Comparison of ENCODE assay signal across 9 cellular contexts in the genomic region with DNA sequence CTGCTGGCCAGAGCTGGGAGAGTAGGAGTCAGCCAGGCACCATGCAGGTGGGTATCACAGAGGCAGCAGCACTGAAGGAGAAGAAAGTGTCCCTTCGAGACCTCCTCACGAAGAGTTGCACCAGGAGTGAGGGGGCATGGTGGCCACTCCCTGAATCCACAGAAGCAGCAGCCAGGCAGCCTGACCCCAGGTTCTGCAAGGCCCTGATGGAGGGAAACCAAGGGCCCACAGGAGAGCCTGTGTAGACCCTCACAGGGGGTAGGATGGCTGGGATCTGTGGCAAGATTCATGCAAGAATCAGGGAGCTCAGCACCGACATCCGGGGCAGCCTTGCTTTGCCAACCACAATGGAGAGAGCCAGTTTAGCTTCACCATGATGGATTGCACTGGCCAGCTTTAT. TPM values are rescaled to one million over a fixed set of nuclear protein-coding genes. Genes with fewer than 3 reads are reported as not detected.
"Had no signal": no experiment of that assay in that cellular context is flagged by ENCODE, and none has a peak within 500 bp of the region (broad histone marks: within the 10 kb centered on the region; RNA-seq: fewer than 3 reads in every experiment).

No MANE protein-coding gene starts in this region.

- H2AFZ ChIP-seq: GM23248 had no signal

- H3K9me3 Mint-ChIP-seq: H9 had no signal

- H3K9ac ChIP-seq: GM23248 had no signal

- H3K27ac ChIP-seq: GM23248 had no signal

- DNase-seq: GM23248, GOT3, H9, HCEC 1CT, KBM-7 had no signal

- H3K36me3 Mint-ChIP-seq: IgD-negative memory B cell had no signal

- H3K4me1 Mint-ChIP-seq: IgD-negative memory B cell had no signal

- H3K4me3 Mint-ChIP-seq: H9, IgD-negative memory B cell had no signal

- H3K27ac Mint-ChIP-seq: H9, IgD-negative memory B cell had no signal

- FAIRE-seq: H54, HTR-8/SVneo had no signal

- H3K4me3 ChIP-seq: GM23248 had no signal

RNA-seq across cellular contexts. Expression of gene TBC1D21, which starts 33.7 kb away (rescaled TPM):
- total RNA-seq: GM23248, H9, HT-29 had no signal
- polyA plus RNA-seq: GM23248, IgD-negative memory B cell had no signal
